31 cellular contexts compared by ENCODE assay signal in the genomic region with DNA sequence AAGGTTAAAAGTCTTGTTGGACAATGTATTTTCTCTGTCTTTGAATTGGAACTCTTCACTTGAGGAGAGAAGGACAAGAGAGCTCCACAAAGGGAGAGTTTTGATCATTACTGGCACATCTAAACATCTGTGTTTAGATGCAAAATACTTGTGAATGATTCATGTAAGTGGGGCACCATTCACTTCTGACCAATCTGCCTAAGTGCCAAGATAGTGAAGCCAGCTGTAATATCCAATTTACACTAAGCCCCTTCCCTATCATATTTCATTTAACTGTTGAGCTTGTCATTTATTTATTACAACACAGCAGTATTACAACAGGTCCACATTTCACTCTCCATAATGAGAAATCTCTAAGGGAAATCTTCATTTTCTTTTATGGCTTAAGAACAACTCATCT.
"Had no signal": no experiment of that assay in that cellular context is flagged by ENCODE, and none has a peak within 500 bp of the region (broad histone marks: within the 10 kb centered on the region; RNA-seq: fewer than 3 reads in every experiment).

No MANE protein-coding gene starts in this region.

- H3K4me2 ChIP-seq: hepatocyte, smooth muscle cell had no signal

- H3K4me1 ChIP-seq: breast epithelium, left ventricle myocardium inferior, uterus had no signal

- H3K9me3 ChIP-seq: breast epithelium, esophagus muscularis mucosa, gastroesophageal sphincter, left ventricle myocardium inferior, neutrophil, ovary, uterus had no signal

- H3K36me3 ChIP-seq: breast epithelium, esophagus muscularis mucosa, gastroesophageal sphincter, left ventricle myocardium inferior, neutrophil, ovary, sigmoid colon, uterus had no signal

- H3K27me3 ChIP-seq: breast epithelium, esophagus muscularis mucosa, gastroesophageal sphincter, hepatocyte, neutrophil, ovary, sigmoid colon, uterus had no signal

- DNase-seq: activated CD4-positive, alpha-beta memory T cell treated with anti-CD3 and anti-CD28 coated beads for 36 hours; activated CD4-positive, alpha-beta T cell treated with anti-CD3 and anti-CD28 coated beads, Interleukin-2, amount 10 ng/mL, durations not matched to agents 24 days and 14 days; activated gamma-delta T cell treated with Interleukin-2 at 50 U/mL for 16 hours; activated naive CD4-positive, alpha-beta T cell treated with anti-CD3 and anti-CD28 coated beads, Interleukin-2, amount 50 U/mL, for 16 hours; activated T-cell treated with anti-CD3 and anti-CD28 coated beads, Interleukin-2, amount 50 U/mL, for 4 hours; central memory CD4-positive, alpha-beta T cell; effector CD4-positive, alpha-beta T cell; islet precursor cell; left ventricle myocardium inferior; mucosa of descending colon; nephron progenitor cell; ovary; sigmoid colon; stimulated activated CD4-positive, alpha-beta T cell treated with anti-CD3 and anti-CD28 coated beads, Interleukin-1b, Interleukin-23, amount 100 ng/mL, for 48 hours; stimulated activated CD4-positive, alpha-beta T cell treated with anti-CD3 and anti-CD28 coated beads, Interleukin-4, amount 100 ng/mL, for 4 hours; stimulated activated CD8-positive, alpha-beta memory T cell treated with anti-CD3 and anti-CD28 coated beads, Interleukin-4, amount 100 ng/mL, for 48 hours; stimulated activated naive CD8-positive, alpha-beta T cell treated with anti-CD3 and anti-CD28 coated beads, Interleukin-15, amount 100 ng/mL, for 72 hours; substantia nigra; T-helper 9 cell; uterus had no signal

- H3K79me2 ChIP-seq: hepatocyte had no signal

- H2AFZ ChIP-seq: hepatocyte had no signal

- ATAC-seq: activated CD4-positive, CD25-positive, alpha-beta regulatory T cell treated with anti-CD3 and anti-CD28 coated beads, Interleukin-2, amount 50 U/mL, for 24 hours; activated T-cell treated with anti-CD3 and anti-CD28 coated beads, Interleukin-2, amount 50 U/mL, for 4 hours; activated T-helper 17 cell treated with anti-CD3 and anti-CD28 coated beads, Interleukin-2, amount 50 U/mL, for 72 hours; gastroesophageal sphincter; mucosa of descending colon; stimulated activated memory B cell treated with anti-CD40 and anti-IgM and Interleukin-4, amounts not matched to agents 10 μg/mL and 1 μg/mL and 100 μg/mL, for 72 hours; stimulated activated naive CD8-positive, alpha-beta T cell treated with anti-CD3 and anti-CD28 coated beads, Interleukin-15, amount 100 ng/mL, for 72 hours had no signal

- H3K4me3 ChIP-seq: breast epithelium, esophagus muscularis mucosa, gastroesophageal sphincter, hepatocyte, left ventricle myocardium inferior, lung, mucosa of descending colon, ovary, sigmoid colon, smooth muscle cell, uterus had no signal

- H3K27ac ChIP-seq: breast epithelium, esophagus muscularis mucosa, gastroesophageal sphincter, hepatocyte, left ventricle myocardium inferior, neutrophil, ovary, sigmoid colon, uterus, VCaP had no signal
